In genomic region chr2:85440736-85441135, GRCh38 we compare ENCODE assay signal across 2 cellular contexts.
TF ChIP-seq lines count a peak whose summit lies in the region.

No MANE protein-coding gene starts in this region.

TF ChIP-seq in HepG2, 621 proteins besides CTCF, POLR2A, EP300 and RAD21:
- no peak for TF ChIP-seq ATF2 (CRISPR knock-in tag; IDR thresholded peaks at IDR 0.05)
- TF ChIP-seq MNT (IDR thresholded peaks at IDR 0.05) = 0 out of 2 replicates have a peak, but pooled peaks have one; percentile 48

TF ChIP-seq in GM23338, 12 proteins besides CTCF, POLR2A, EP300 and RAD21:
- TF ChIP-seq NANOG (IDR thresholded peaks at IDR 0.05; ENCODE audit: borderline replicate concordance) = no peak
- no peak for TF ChIP-seq ZNF114 (CRISPR knock-in tag; IDR thresholded peaks at IDR 0.05)
- TF ChIP-seq CREB1 (CRISPR knock-in tag; IDR thresholded peaks at IDR 0.05; ENCODE audit: low read depth) = no peak
- TF ChIP-seq REST (IDR thresholded peaks at IDR 0.05; ENCODE audit: unreplicated experiment) = no peak
- TF ChIP-seq POLR2AphosphoS5 (IDR thresholded peaks at IDR 0.05; ENCODE audit: low read depth) = no peak
- no peak for TF ChIP-seq EZH2phosphoT487 (IDR thresholded peaks at IDR 0.05; ENCODE audit: unreplicated experiment)
TF ChIP-seq in GM23338: peak in this region for 0.
